8 cellular contexts compared by ENCODE assay signal in genomic region chr4:167234388-167234881, GRCh38. TPM values are rescaled to one million over a fixed set of nuclear protein-coding genes. Genes with fewer than 3 reads are reported as not detected.
DNase-seq lines count a peak whose midpoint lies in the region; ATAC-seq and TF ChIP-seq lines count a peak whose summit lies in the region.

TSS of gene SPOCK3 (minus strand) at chr4:167234494.

- peak; percentile 23 to 65 for DNase-seq in NCI-H524 (lab: John Stamatoyannopoulos, UW)
- DNase-seq in NCI-H524 treated with DMSO at 0.1 percent for 48 hours (lab: John Stamatoyannopoulos, UW), result no peak
- DNase-seq in T-helper 17 cell, result no peak
- DNase-seq in fibroblast of peridontal ligament (ENCODE audit: extremely low read depth), result peak; percentile 3
- peak; percentile 25 for DNase-seq in myocyte (ENCODE audit: low read depth)
- no peak for DNase-seq in vagina (ENCODE audit: extremely low spot score in 2 of 2)

- peak within 1 kb of the TSS; percentile 58 for H3K4me3 Mint-ChIP-seq in T-helper 17 cell

- H3K36me3 ChIP-seq in vagina, result no peaks in the 10 kb centered on the region

- H3K9me3 ChIP-seq in T-helper 17 cell (ENCODE audit: control insufficient read depth, low read length, poor library complexity, severe bottlenecking) (no peaks in the 10 kb centered on the region), vagina (no peaks in the 10 kb centered on the region)

- no peaks in the 10 kb centered on the region for H3K27me3 ChIP-seq in vagina

- no peaks in the 10 kb centered on the region for H3K36me3 Mint-ChIP-seq in T-helper 17 cell (ENCODE audit: low read depth)

- H3K27ac Mint-ChIP-seq in T-helper 17 cell, result no peak within 1 kb of the TSS

- TF ChIP-seq CTCF in vagina (IDR thresholded peaks at IDR 0.05), result no peak

- ATAC-seq in HG03378 (IDR thresholded peaks at IDR 0.05; ENCODE audit: unreplicated experiment) (peak; percentile 39), T-helper 17 cell (no peak), GM21381 (IDR thresholded peaks at IDR 0.05; ENCODE audit: unreplicated experiment) (no peak)

- no peak within 1 kb of the TSS for H3K27ac ChIP-seq in vagina

- peaks cover 29% of the 10 kb centered on the region for H3K27me3 Mint-ChIP-seq in T-helper 17 cell

- no peaks in the 10 kb centered on the region for H3K4me1 Mint-ChIP-seq in T-helper 17 cell

- peaks cover 17% of the 10 kb centered on the region for H3K4me1 ChIP-seq in vagina

- H3K4me3 ChIP-seq in vagina, result peak within 1 kb of the TSS; percentile 25 to 31

- TF ChIP-seq POLR2A in vagina (IDR thresholded peaks at IDR 0.05), result no peak

- intact Hi-C loops in vagina (cut with DNase I), result no loop called here

RNA-seq across cellular contexts. Expression of gene SPOCK3, which starts in this region (rescaled TPM):
- total RNA-seq in T-helper 17 cell (not detected), myocyte (not detected in 2 replicates), vagina (0.74 TPM)
- polyA plus RNA-seq in myocyte (2012), result not detected

Comparison
In these comparisons a context has a peak if more than half of its experiments do, and no peak if none do; other contexts are left out.
1. DNase-seq: peak in NCI-H524 (2 of 2) and fibroblast of peridontal ligament (single experiment); none in NCI-H524 treated with DMSO at 0.1 percent for 48 hours (single experiment), T-helper 17 cell (0 of 3) and vagina (0 of 2).
2. Peak in DNase-seq in myocyte; RNA of the gene not detected or under 1 TPM.